Comparison of ENCODE assay signal across 1 cellular context in genomic region chr20:56424931-56425330, GRCh38.
TF ChIP-seq lines count a peak whose summit lies in the region.

No MANE protein-coding gene starts in this region.

TF ChIP-seq in HepG2, 621 proteins besides CTCF, POLR2A, EP300 and RAD21 (continues in another document):
- 0 out of 2 replicates have a peak, but pooled peaks have one; percentile 21 for TF ChIP-seq KDM2A (CRISPR knock-in tag; IDR thresholded peaks at IDR 0.05; ENCODE audit: borderline replicate concordance, low read depth)
- no peak for TF ChIP-seq ARNT2 (CRISPR knock-in tag; IDR thresholded peaks at IDR 0.05; ENCODE audit: low read depth)
- TF ChIP-seq PHF20 (CRISPR knock-in tag; IDR thresholded peaks at IDR 0.05), result no peak
- TF ChIP-seq HNRNPL (IDR thresholded peaks at IDR 0.05; ENCODE audit: low read depth, low read length), result no peak
- no peak for TF ChIP-seq ZBTB38 (CRISPR knock-in tag; IDR thresholded peaks at IDR 0.05)
- 0 out of 2 replicates have a peak, but pooled peaks have one; percentile 32 for TF ChIP-seq ZNF644 (CRISPR knock-in tag; IDR thresholded peaks at IDR 0.05; ENCODE audit: low read depth)
- no peak for TF ChIP-seq BCL6 (CRISPR knock-in tag; IDR thresholded peaks at IDR 0.05)
- TF ChIP-seq, protein P1, sequence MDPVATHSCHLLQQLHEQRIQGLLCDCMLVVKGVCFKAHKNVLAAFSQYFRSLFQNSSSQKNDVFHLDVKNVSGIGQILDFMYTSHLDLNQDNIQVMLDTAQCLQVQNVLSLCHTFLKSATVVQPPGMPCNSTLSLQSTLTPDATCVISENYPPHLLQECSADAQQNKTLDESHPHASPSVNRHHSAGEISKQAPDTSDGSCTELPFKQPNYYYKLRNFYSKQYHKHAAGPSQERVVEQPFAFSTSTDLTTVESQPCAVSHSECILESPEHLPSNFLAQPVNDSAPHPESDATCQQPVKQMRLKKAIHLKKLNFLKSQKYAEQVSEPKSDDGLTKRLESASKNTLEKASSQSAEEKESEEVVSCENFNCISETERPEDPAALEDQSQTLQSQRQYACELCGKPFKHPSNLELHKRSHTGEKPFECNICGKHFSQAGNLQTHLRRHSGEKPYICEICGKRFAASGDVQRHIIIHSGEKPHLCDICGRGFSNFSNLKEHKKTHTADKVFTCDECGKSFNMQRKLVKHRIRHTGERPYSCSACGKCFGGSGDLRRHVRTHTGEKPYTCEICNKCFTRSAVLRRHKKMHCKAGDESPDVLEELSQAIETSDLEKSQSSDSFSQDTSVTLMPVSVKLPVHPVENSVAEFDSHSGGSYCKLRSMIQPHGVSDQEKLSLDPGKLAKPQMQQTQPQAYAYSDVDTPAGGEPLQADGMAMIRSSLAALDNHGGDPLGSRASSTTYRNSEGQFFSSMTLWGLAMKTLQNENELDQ (CRISPR knock-in tag; IDR thresholded peaks at IDR 0.05; ENCODE audit: borderline replicate concordance), result no peak
- no peak for TF ChIP-seq FOXK2 (IDR thresholded peaks at IDR 0.05)
- TF ChIP-seq, protein P2, sequence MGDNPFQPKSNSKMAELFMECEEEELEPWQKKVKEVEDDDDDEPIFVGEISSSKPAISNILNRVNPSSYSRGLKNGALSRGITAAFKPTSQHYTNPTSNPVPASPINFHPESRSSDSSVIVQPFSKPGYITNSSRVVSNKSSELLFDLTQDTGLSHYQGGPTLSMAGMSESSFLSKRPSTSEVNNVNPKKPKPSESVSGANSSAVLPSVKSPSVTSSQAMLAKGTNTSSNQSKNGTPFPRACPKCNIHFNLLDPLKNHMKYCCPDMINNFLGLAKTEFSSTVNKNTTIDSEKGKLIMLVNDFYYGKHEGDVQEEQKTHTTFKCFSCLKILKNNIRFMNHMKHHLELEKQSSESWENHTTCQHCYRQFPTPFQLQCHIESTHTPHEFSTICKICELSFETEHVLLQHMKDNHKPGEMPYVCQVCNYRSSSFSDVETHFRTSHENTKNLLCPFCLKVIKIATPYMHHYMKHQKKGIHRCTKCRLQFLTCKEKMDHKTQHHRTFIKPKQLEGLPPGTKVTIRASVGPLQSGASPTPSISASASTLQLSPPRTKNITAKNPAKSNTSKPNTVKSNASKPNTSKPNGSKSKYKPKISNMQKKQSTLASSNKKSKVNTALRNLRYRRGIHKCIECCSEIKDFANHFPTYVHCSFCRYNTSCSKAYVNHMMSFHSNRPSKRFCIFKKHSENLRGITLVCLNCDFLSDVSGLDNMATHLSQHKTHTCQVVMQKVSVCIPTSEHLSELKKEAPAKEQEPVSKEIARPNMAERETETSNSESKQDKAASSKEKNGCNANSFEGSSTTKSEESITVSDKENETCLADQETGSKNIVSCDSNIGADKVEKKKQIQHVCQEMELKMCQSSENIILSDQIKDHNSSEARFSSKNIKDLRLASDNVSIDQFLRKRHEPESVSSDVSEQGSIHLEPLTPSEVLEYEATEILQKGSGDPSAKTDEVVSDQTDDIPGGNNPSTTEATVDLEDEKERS (CRISPR knock-in tag; IDR thresholded peaks at IDR 0.05), result no peak
- no peak for TF ChIP-seq GATAD2A (CRISPR knock-in tag; IDR thresholded peaks at IDR 0.05)
- no peak for TF ChIP-seq CENPX (CRISPR knock-in tag; IDR thresholded peaks at IDR 0.05)
- TF ChIP-seq TFDP2 (CRISPR knock-in tag; IDR thresholded peaks at IDR 0.05), result no peak
- peak; percentile 27; the same call in 1 of the 2 replicates for TF ChIP-seq ZNF292 (CRISPR knock-in tag; IDR thresholded peaks at IDR 0.05; ENCODE audit: borderline replicate concordance, low read depth)
- 0 out of 2 replicates have a peak, but pooled peaks have one; percentile 25 for TF ChIP-seq FOXA3 (CRISPR knock-in tag; IDR thresholded peaks at IDR 0.05)
- TF ChIP-seq XBP1 (CRISPR knock-in tag; IDR thresholded peaks at IDR 0.05), result no peak
- TF ChIP-seq ZNF747 (CRISPR knock-in tag; IDR thresholded peaks at IDR 0.05; ENCODE audit: borderline replicate concordance), result no peak
- no peak for TF ChIP-seq NR2C2 (CRISPR knock-in tag; IDR thresholded peaks at IDR 0.05; ENCODE audit: borderline replicate concordance)
- peak; percentile 43 for TF ChIP-seq XRCC5 (optimal IDR thresholded peaks at IDR 0.05; ENCODE audit: low read length)
- TF ChIP-seq ZNF788 (CRISPR knock-in tag; IDR thresholded peaks at IDR 0.05; ENCODE audit: borderline replicate concordance), result peak; percentile 18; the same call in 1 of the 2 replicates
- TF ChIP-seq ELF1 (CRISPR knock-in tag; IDR thresholded peaks at IDR 0.05), result no peak
- peak; percentile 57 for TF ChIP-seq HNF4G (IDR thresholded peaks at IDR 0.05; ENCODE audit: borderline replicate concordance, low read depth, low read length)
- TF ChIP-seq HNF4G (CRISPR knock-in tag; IDR thresholded peaks at IDR 0.05; ENCODE audit: borderline replicate concordance, low read depth), result no peak
- TF ChIP-seq RARA (CRISPR knock-in tag; IDR thresholded peaks at IDR 0.05), result no peak
- TF ChIP-seq, protein P3, sequence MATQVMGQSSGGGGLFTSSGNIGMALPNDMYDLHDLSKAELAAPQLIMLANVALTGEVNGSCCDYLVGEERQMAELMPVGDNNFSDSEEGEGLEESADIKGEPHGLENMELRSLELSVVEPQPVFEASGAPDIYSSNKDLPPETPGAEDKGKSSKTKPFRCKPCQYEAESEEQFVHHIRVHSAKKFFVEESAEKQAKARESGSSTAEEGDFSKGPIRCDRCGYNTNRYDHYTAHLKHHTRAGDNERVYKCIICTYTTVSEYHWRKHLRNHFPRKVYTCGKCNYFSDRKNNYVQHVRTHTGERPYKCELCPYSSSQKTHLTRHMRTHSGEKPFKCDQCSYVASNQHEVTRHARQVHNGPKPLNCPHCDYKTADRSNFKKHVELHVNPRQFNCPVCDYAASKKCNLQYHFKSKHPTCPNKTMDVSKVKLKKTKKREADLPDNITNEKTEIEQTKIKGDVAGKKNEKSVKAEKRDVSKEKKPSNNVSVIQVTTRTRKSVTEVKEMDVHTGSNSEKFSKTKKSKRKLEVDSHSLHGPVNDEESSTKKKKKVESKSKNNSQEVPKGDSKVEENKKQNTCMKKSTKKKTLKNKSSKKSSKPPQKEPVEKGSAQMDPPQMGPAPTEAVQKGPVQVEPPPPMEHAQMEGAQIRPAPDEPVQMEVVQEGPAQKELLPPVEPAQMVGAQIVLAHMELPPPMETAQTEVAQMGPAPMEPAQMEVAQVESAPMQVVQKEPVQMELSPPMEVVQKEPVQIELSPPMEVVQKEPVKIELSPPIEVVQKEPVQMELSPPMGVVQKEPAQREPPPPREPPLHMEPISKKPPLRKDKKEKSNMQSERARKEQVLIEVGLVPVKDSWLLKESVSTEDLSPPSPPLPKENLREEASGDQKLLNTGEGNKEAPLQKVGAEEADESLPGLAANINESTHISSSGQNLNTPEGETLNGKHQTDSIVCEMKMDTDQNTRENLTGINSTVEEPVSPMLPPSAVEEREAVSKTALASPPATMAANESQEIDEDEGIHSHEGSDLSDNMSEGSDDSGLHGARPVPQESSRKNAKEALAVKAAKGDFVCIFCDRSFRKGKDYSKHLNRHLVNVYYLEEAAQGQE (IDR thresholded peaks at IDR 0.05; ENCODE audit: borderline replicate concordance in 1 of 2, low read depth in 1 of 2, low read length in 2 of 2), result no peak
- TF ChIP-seq HNF4A (CRISPR knock-in tag; IDR thresholded peaks at IDR 0.05), result peak; percentile 85
- no peak for TF ChIP-seq AKAP8 (CRISPR knock-in tag; IDR thresholded peaks at IDR 0.05)
- TF ChIP-seq PAX8 (CRISPR knock-in tag; IDR thresholded peaks at IDR 0.05; ENCODE audit: borderline replicate concordance), result no peak
- TF ChIP-seq, protein P4, sequence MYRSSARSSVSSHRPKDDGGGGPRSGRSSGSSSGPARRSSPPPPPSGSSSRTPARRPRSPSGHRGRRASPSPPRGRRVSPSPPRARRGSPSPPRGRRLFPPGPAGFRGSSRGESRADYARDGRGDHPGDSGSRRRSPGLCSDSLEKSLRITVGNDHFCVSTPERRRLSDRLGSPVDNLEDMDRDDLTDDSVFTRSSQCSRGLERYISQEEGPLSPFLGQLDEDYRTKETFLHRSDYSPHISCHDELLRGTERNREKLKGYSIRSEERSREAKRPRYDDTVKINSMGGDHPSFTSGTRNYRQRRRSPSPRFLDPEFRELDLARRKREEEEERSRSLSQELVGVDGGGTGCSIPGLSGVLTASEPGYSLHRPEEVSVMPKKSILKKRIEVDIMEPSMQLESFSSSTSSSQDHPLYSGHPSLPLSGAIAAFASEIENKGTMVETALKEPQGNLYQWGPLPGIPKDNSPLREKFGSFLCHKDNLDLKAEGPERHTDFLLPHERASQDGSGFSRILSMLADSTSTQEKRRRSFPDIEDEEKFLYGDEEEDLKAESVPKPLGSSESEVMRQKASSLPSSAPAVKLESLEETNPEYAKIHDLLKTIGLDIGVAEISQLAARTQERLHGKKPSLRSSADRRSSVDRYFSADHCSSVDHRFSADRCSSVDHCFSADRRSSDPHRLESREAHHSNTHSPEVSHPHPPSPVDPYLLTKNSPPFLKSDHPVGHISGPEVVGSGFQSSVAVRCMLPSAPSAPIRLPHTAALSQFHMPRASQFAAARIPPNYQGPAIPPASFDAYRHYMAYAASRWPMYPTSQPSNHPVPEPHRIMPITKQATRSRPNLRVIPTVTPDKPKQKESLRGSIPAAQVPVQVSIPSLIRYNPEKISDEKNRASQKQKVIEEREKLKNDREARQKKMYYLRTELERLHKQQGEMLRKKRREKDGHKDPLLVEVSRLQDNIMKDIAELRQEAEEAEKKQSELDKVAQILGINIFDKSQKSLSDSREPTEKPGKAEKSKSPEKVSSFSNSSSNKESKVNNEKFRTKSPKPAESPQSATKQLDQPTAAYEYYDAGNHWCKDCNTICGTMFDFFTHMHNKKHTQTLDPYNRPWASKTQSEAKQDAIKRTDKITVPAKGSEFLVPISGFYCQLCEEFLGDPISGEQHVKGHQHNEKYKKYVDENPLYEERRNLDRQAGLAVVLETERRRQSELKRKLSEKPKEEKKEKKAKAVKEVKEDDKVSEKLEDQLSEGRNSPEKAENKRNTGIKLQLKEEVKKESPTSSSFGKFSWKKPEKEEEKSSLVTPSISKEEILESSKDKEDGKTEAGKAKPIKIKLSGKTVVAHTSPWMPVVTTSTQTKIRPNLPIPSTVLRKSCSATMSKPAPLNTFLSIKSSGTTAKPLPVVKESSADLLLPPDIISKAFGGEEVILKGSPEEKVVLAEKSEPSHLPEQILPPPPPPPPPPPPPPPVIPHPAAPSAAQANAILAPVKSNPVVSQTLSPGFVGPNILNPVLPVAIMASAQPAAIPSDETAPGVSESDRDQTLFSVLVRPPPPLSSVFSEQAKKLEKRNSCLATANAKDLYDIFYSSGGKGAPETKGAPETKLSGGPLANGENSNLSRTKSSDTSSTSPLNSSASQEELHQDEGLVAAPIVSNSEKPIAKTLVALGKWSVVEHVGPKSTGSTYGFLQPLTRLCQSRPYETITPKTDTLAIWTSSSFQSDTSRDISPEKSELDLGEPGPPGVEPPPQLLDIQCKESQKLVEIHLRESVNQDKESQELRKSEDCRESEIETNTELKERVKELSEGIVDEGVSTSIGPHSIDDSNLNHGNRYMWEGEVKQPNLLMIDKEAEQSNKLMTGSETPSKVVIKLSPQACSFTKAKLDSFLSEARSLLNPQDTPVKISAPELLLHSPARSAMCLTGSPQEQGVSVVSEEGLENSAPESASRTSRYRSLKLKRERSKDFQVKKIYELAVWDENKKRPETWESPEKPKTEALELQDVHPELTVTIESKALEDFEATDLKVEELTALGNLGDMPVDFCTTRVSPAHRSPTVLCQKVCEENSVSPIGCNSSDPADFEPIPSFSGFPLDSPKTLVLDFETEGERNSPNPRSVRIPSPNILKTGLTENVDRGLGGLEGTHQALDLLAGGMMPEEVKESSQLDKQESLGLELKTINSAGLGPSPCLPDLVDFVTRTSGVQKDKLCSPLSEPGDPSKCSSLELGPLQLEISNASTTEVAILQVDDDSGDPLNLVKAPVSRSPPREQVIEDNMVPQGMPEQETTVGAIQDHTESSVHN (CRISPR knock-in tag; IDR thresholded peaks at IDR 0.05), result no peak
- TF ChIP-seq, protein P5, sequence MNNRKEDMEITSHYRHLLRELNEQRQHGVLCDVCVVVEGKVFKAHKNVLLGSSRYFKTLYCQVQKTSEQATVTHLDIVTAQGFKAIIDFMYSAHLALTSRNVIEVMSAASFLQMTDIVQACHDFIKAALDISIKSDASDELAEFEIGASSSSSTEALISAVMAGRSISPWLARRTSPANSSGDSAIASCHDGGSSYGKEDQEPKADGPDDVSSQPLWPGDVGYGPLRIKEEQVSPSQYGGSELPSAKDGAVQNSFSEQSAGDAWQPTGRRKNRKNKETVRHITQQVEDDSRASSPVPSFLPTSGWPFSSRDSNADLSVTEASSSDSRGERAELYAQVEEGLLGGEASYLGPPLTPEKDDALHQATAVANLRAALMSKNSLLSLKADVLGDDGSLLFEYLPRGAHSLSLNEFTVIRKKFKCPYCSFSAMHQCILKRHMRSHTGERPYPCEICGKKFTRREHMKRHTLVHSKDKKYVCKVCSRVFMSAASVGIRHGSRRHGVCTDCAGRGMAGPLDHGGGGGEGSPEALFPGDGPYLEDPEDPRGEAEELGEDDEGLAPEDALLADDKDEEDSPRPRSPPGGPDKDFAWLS (CRISPR knock-in tag; IDR thresholded peaks at IDR 0.05; ENCODE audit: borderline replicate concordance), result no peak
- TF ChIP-seq SALL2 (CRISPR knock-in tag; IDR thresholded peaks at IDR 0.05), result no peak
- TF ChIP-seq SIN3A (IDR thresholded peaks at IDR 0.05; ENCODE audit: borderline replicate concordance, low read depth, low read length), result no peak
- no peak for TF ChIP-seq FOSL2 (CRISPR knock-in tag; IDR thresholded peaks at IDR 0.05)
- TF ChIP-seq PRMT3 (CRISPR knock-in tag; IDR thresholded peaks at IDR 0.05; ENCODE audit: borderline replicate concordance, low read depth), result no peak
- TF ChIP-seq ZBTB34 (CRISPR knock-in tag; IDR thresholded peaks at IDR 0.05), result no peak
